In genomic region chr1:109546311-109547109, GRCh38 we compare ENCODE assay signal across 8 cellular contexts. TPM values are rescaled to one million over a fixed set of nuclear protein-coding genes. Genes with fewer than 3 reads are reported as not detected.
DNase-seq lines count a peak whose midpoint lies in the region; ATAC-seq and TF ChIP-seq lines count a peak whose summit lies in the region.

No MANE protein-coding gene starts in this region.

- ATAC-seq in GM18909 (IDR thresholded peaks at IDR 0.05; ENCODE audit: poor library complexity, unreplicated experiment) = peak; percentile 48
- ATAC-seq in IMR-90 (ENCODE audit: low read depth) = peak; percentile 68

- peak; percentile 96 for TF ChIP-seq RAD21 in IMR-90 (IDR thresholded peaks at IDR 0.05; ENCODE audit: low read length)

- H4K5ac ChIP-seq in IMR-90 (ENCODE audit: low read depth, low read length) = peak overlapping the region; percentile 98

- H3K79me2 ChIP-seq in OCI-LY3 (ENCODE audit: low read length) = peaks cover 38% of the 10 kb centered on the region

- peak overlapping the region; percentile 32 for H2BK15ac ChIP-seq in IMR-90 (ENCODE audit: low read depth, low read length)

- H3K18ac ChIP-seq in IMR-90 (ENCODE audit: low read depth, low read length) = peak overlapping the region; percentile 49; the same call in 1 of the 2 replicates

- H3K36me3 ChIP-seq in IMR-90 (ENCODE audit: control insufficient read depth, insufficient read depth, low read length) = no peaks in the 10 kb centered on the region
- H3K36me3 ChIP-seq in OCI-LY3 (replicated peaks; ENCODE audit: low read depth, low read length) = no peaks in the 10 kb centered on the region

- H2AK5ac ChIP-seq in IMR-90 (ENCODE audit: low read depth, low read length) = peak overlapping the region; percentile 78; the same call in 1 of the 2 replicates

- peak overlapping the region; percentile 55 for H4K91ac ChIP-seq in IMR-90 (ENCODE audit: insufficient read depth, low read depth, low read length)

- no TSS peak for BruUV-seq in IMR-90 (replicated peaks; lab: Mats Ljungman, UMichigan)

- peak overlapping the region; percentile 64 for H3K56ac ChIP-seq in IMR-90 (ENCODE audit: extremely low read depth, insufficient read depth, low read length)

- peak overlapping the region; percentile 44; the same call in 1 of the 2 replicates for H2BK20ac ChIP-seq in IMR-90 (ENCODE audit: low read depth, low read length)

- peak overlapping the region; percentile 59 for H2AK9ac ChIP-seq in IMR-90 (replicated peaks; ENCODE audit: low read depth, low read length, poor library complexity)

- peaks cover 24% of the 10 kb centered on the region; the same call in 1 of the 2 replicates for H4K20me1 ChIP-seq in IMR-90 (ENCODE audit: insufficient read depth, low read length)
- H4K20me1 ChIP-seq in OCI-LY3 (ENCODE audit: insufficient read depth, low read length) = peaks cover 14% of the 10 kb centered on the region

- H3K4me3 ChIP-seq in AG04450 (ENCODE audit: low read depth, low read length) (peak overlapping the region; percentile 98), IMR-90 (ENCODE audit: insufficient read depth, low read depth, low read length) (peak overlapping the region; percentile 12; the same call in 1 of the 2 replicates), OCI-LY3 (ENCODE audit: low read length) (peak overlapping the region; percentile 98), epithelial cell of proximal tubule (ENCODE audit: low read depth, low read length) (peak overlapping the region; percentile 92)

- H3K9me3 ChIP-seq in AG04450 (ENCODE audit: control insufficient read depth, insufficient read depth, low read length) (no peaks in the 10 kb centered on the region; the same call in 1 of the 2 replicates), IMR-90 (ENCODE audit: control insufficient read depth, insufficient read depth, low read length) (no peaks in the 10 kb centered on the region), OCI-LY3 (ENCODE audit: insufficient read depth, low read length) (no peaks in the 10 kb centered on the region)

- H3K27ac ChIP-seq in AG04450 (ENCODE audit: low read depth, low read length) (peak overlapping the region; percentile 68), IMR-90 (ENCODE audit: insufficient read depth, low read length) (peak overlapping the region; percentile 62; the same call in 1 of the 2 replicates), OCI-LY3 (ENCODE audit: low read length) (peak overlapping the region; percentile 96)

- H3K9ac ChIP-seq in IMR-90 (ENCODE audit: low read depth, low read length) (peak overlapping the region; percentile 87), OCI-LY3 (ENCODE audit: low read length) (peak overlapping the region; percentile 96)

- peak overlapping the region; percentile 29; the same call in 1 of the 2 replicates for H2BK120ac ChIP-seq in IMR-90 (ENCODE audit: low read depth, low read length)

- in situ Hi-C loops in IMR-90 (cut with MboI; ENCODE audit: low sequenced_read_pairs) = loop anchor here (5.0 kb wide), 3 partner anchors 76 to 441 kb away; no protein-coding TSS in a partner anchor

- no CpG with 5 or more reads among the region's 5 CpGs for WGBS in IMR-90 (ENCODE audit: extremely low coverage in 2 of 2, insufficient read length in 1 of 2), 2 experiments

- H3K4me2 ChIP-seq in IMR-90 (ENCODE audit: low read depth, low read length) (peak overlapping the region; percentile 97), OCI-LY3 (ENCODE audit: low read length) (peak overlapping the region; percentile 95)

- H3K4ac ChIP-seq in IMR-90 (ENCODE audit: low read depth, low read length) = peak overlapping the region; percentile 72

- CTCF ChIA-PET in AG04450 (lab: Charles Lee) = interaction anchor here (0.6 to 4.7 kb wide), 47 partner anchors 8 to 464 kb away, joined by 3 to 164 read pairs (median 4); partner anchors contain the start of genes AHCYL1, AMPD2, CYB561D1 and GNAT2
- CTCF ChIA-PET in IMR-90 (lab: Yijun Ruan, JAX) = interaction anchor here (0.6 to 2.4 kb wide), 14 partner anchors 9 to 438 kb away, joined by 3 to 30 read pairs (median 4); partner anchors contain the start of genes AHCYL1, AMPD2 and GNAT2

- peak overlapping the region; percentile 66 to 95 for H4K8ac ChIP-seq in IMR-90 (ENCODE audit: low read depth in 2 of 2, low read length in 2 of 2)

- dilution Hi-C loops in IMR-90 (cut with HindIII; ENCODE audit: low sequenced_read_pairs, unreplicated experiment) = no loop called here

- H3K27me3 ChIP-seq in AG04450 (ENCODE audit: control insufficient read depth, insufficient read depth, low read length) (peaks cover 4% of the 10 kb centered on the region), IMR-90 (ENCODE audit: control insufficient read depth, insufficient read depth, low read length) (peaks cover 4% of the 10 kb centered on the region; the same call in 1 of the 2 replicates), OCI-LY3 (ENCODE audit: low read depth, low read length) (no peaks in the 10 kb centered on the region)

- H3K14ac ChIP-seq in IMR-90 (replicated peaks; ENCODE audit: low read depth, low read length) = peak overlapping the region; percentile 77

- peak overlapping the region; percentile 92 for H2BK5ac ChIP-seq in IMR-90 (ENCODE audit: low read depth, low read length, poor library complexity, severe bottlenecking)

- TF ChIP-seq CTCF in AG04450 (IDR thresholded peaks at IDR 0.05; ENCODE audit: low read depth, low read length) (peak; percentile 90), IMR-90 (conservative IDR thresholded peaks at IDR 0.05; ENCODE audit: low read depth, low read length) (peak; percentile 95), OCI-LY3 (IDR thresholded peaks at IDR 0.05; ENCODE audit: low read depth, low read length) (peak; percentile 67), epithelial cell of proximal tubule (conservative IDR thresholded peaks at IDR 0.05; ENCODE audit: low read depth, low read length) (peak; percentile 91)

- H3K23ac ChIP-seq in IMR-90 (ENCODE audit: low read depth, low read length) = peak overlapping the region; percentile 95

- no peaks in the 10 kb centered on the region for H3K9me1 ChIP-seq in IMR-90 (ENCODE audit: insufficient read depth, low read length)

- TF ChIP-seq POLR2A in IMR-90 (IDR thresholded peaks at IDR 0.05; ENCODE audit: low read depth, low read length) = 0 out of 2 replicates have a peak, but pooled peaks have one; percentile 27

- peak; percentile 64 for DNase-seq in AG04450 (ENCODE audit: low read depth, low spot score)
- peak; percentile 86 for DNase-seq in IMR-90
- DNase-seq in activated T-cell treated with anti-CD3 and anti-CD28 coated beads for 4 hours = peak; percentile 91
- peak; percentile 46 for DNase-seq in epithelial cell of proximal tubule (ENCODE audit: low read depth)
- peak; percentile 92 for DNase-seq in mucosa of gallbladder (ENCODE audit: low spot score)
- peak; percentile 78 to 84 for DNase-seq in stimulated activated CD8-positive, alpha-beta memory T cell treated with anti-CD3 and anti-CD28 coated beads, Interleukin-2, amount 100 ng/mL, for 48 hours (ENCODE audit: low read depth in 2 of 2)

- POLR2A ChIA-PET in AG04450 (lab: Yijun Ruan, JAX) (interaction anchor here (0.5 to 1.2 kb wide), 5 partner anchors 97 to 438 kb away, joined by 3 to 8 read pairs (median 4); partner anchors contain the start of gene AHCYL1), IMR-90 (lab: Charles Lee; ENCODE audit: unreplicated experiment) (no interaction called here)

- intact Hi-C loops in IMR-90 (cut with micrococcal nuclease) = loop anchor here (1.0 to 5.0 kb wide), 5 partner anchors 94 to 456 kb away; partner anchors contain the start of genes AHCYL1 and CSF1

- H2AFZ ChIP-seq in IMR-90 (replicated peaks; ENCODE audit: low read length, poor library complexity) = peak overlapping the region; percentile 67
- peak overlapping the region; percentile 88 for H2AFZ ChIP-seq in OCI-LY3 (ENCODE audit: low read depth, low read length)

- peaks cover 10 to 21% of the 10 kb centered on the region in 2 experiments for H3K79me1 ChIP-seq in IMR-90 (ENCODE audit: low read depth in 1 of 2, low read length in 2 of 2)

- H3K4me1 ChIP-seq in IMR-90 (ENCODE audit: control insufficient read depth, insufficient read depth, low read length) (peaks cover 4% of the 10 kb centered on the region), OCI-LY3 (ENCODE audit: low read length) (peaks cover 23% of the 10 kb centered on the region)

RNA-seq across cellular contexts. Expression of gene GNAI3, which starts 1.9 kb away (rescaled TPM):
- 10.2 and 14.8 TPM in 2 replicates for polyA plus RNA-seq in AG04450 (2011; rRNA removed)
- 8.1 and 14.1 TPM in 2 replicates for polyA minus RNA-seq in AG04450 (2011; rRNA and poly(A)+ RNA removed)
- 14.9 and 25.0 TPM in 2 replicates for total RNA-seq in IMR-90 (2012; rRNA removed)
- polyA plus RNA-seq in IMR-90 (2012; rRNA removed) = 4.8 and 5.9 TPM in 2 replicates
- 0.90 and 0.98 TPM in 2 replicates for polyA plus RNA-seq in IMR-90 (2012; cell fraction: cytosol; rRNA removed)
- 0.58 and 3.0 TPM in 2 replicates for polyA plus RNA-seq in IMR-90 (2012; cell fraction: nucleus; rRNA removed; ENCODE audit: low replicate concordance)
- total RNA-seq in epithelial cell of proximal tubule = 12.7 and 14.1 TPM in 2 replicates
- 6.7 TPM for total RNA-seq in mucosa of gallbladder

RNA-seq across cellular contexts. Expression of gene GPR61, which starts 6.8 kb away (rescaled TPM):
- polyA plus RNA-seq in AG04450 (2011; rRNA removed) = not detected in 2 replicates
- polyA minus RNA-seq in AG04450 (2011; rRNA and poly(A)+ RNA removed) = not detected in 2 replicates
- under 0.01 TPM in 1 of 2 replicates, not detected in the other for total RNA-seq in IMR-90 (2012; rRNA removed)
- not detected in 2 replicates for polyA plus RNA-seq in IMR-90 (2012; rRNA removed)
- not detected in 2 replicates for polyA plus RNA-seq in IMR-90 (2012; cell fraction: cytosol; rRNA removed)
- polyA plus RNA-seq in IMR-90 (2012; cell fraction: nucleus; rRNA removed; ENCODE audit: low replicate concordance) = 0.09 TPM in 1 of 2 replicates, not detected in the other
- total RNA-seq in epithelial cell of proximal tubule = not detected in 2 replicates
- total RNA-seq in mucosa of gallbladder = 0.29 TPM

RNA-seq across cellular contexts. Expression of gene AMIGO1, which starts 37.0 kb away (rescaled TPM):
- polyA plus RNA-seq in AG04450 (2011; rRNA removed) (1.5 and 2.3 TPM in 2 replicates), IMR-90 (2012; rRNA removed) (1.5 TPM in 2 replicates)
- polyA minus RNA-seq in AG04450 (2011; rRNA and poly(A)+ RNA removed) = 1.7 and 1.8 TPM in 2 replicates
- total RNA-seq in IMR-90 (2012; rRNA removed) (1.4 and 1.6 TPM in 2 replicates), epithelial cell of proximal tubule (0.87 and 0.92 TPM in 2 replicates), mucosa of gallbladder (15.6 TPM)
- polyA plus RNA-seq in IMR-90 (2012; cell fraction: cytosol; rRNA removed) = 0.81 and 1.1 TPM in 2 replicates
- polyA plus RNA-seq in IMR-90 (2012; cell fraction: nucleus; rRNA removed; ENCODE audit: low replicate concordance) = 0.55 and 0.70 TPM in 2 replicates

RNA-seq across cellular contexts. Expression of gene CYB561D1, which starts 52.6 kb away (rescaled TPM):
- polyA plus RNA-seq in AG04450 (2011; rRNA removed) (5.0 and 5.4 TPM in 2 replicates), IMR-90 (2012; rRNA removed) (5.6 and 8.1 TPM in 2 replicates)
- 6.5 and 7.6 TPM in 2 replicates for polyA minus RNA-seq in AG04450 (2011; rRNA and poly(A)+ RNA removed)
- total RNA-seq in IMR-90 (2012; rRNA removed) (3.6 and 5.7 TPM in 2 replicates), epithelial cell of proximal tubule (3.6 and 4.0 TPM in 2 replicates), mucosa of gallbladder (18.5 TPM)
- 2.6 and 4.6 TPM in 2 replicates for polyA plus RNA-seq in IMR-90 (2012; cell fraction: cytosol; rRNA removed)
- 9.2 and 15.0 TPM in 2 replicates for polyA plus RNA-seq in IMR-90 (2012; cell fraction: nucleus; rRNA removed; ENCODE audit: low replicate concordance)

Comparison
In these comparisons a context has a peak if more than half of its experiments do, and no peak if none do; other contexts are left out.
1. Peak in every context shown above with its lines: DNase-seq, ATAC-seq, H3K4me3 ChIP-seq and H3K27ac ChIP-seq.
2. H3K4me3 ChIP-seq: peak in every context shown above with its lines; median percentile 98 in AG04450; 98 in OCI-LY3; 92 in epithelial cell of proximal tubule; 12 in IMR-90.